Comparison of ENCODE assay signal across 19 cellular contexts in genomic region chr4:118751634-118752293, GRCh38.
DNase-seq lines count a peak whose midpoint lies in the region; ATAC-seq and TF ChIP-seq lines count a peak whose summit lies in the region.
"Had no signal": no experiment of that assay in that cellular context is flagged by ENCODE, and none has a peak within 500 bp of the region (broad histone marks: within the 10 kb centered on the region; RNA-seq: fewer than 3 reads in every experiment).

No MANE protein-coding gene starts in this region.

- peaks cover 46% of the 10 kb centered on the region for H3K36me3 ChIP-seq in brain microvascular endothelial cell (replicated peaks)
- H3K36me3 ChIP-seq in stomach, result peaks cover 14 to 58% (median 43%) of the 10 kb centered on the region in 4 donors

- H3K27ac ChIP-seq in brain microvascular endothelial cell (peak overlapping the region; percentile 65), right cardiac atrium (ENCODE audit: low read length) (peak overlapping the region; percentile 30), stomach (peak overlapping the region in 3 of 5 donors; percentile 21 to 33 (median 24))

- TF ChIP-seq POLR2A in stomach (IDR thresholded peaks at IDR 0.05), result no peak

- H3K27me3 ChIP-seq in brain microvascular endothelial cell (replicated peaks) (no peaks in the 10 kb centered on the region), right cardiac atrium (ENCODE audit: control insufficient read depth, insufficient read depth) (no peaks in the 10 kb centered on the region), stomach (no peaks in the 10 kb centered on the region)
- H3K27me3 ChIP-seq: ascending aorta, BE2C, testis had no signal

- H3K4me3 ChIP-seq in brain microvascular endothelial cell (ENCODE audit: low read depth, low read length) (no peak overlapping the region), right cardiac atrium (ENCODE audit: low read length) (no peak overlapping the region), stomach (no peak overlapping the region)
- H3K4me3 ChIP-seq: ascending aorta, testis had no signal

- in situ Hi-C loops in brain microvascular endothelial cell (cut with HindIII; ENCODE audit: low pct_ligation_motif_present, low sequenced_read_pairs), result loop anchor here (25.0 kb wide), 1 partner anchor 211 kb away; no protein-coding TSS in a partner anchor

- peak; percentile 17 to 40 for ATAC-seq in right cardiac atrium
- no peak for ATAC-seq in HG03025 (IDR thresholded peaks at IDR 0.05; ENCODE audit: low FRiP score, unreplicated experiment)
- ATAC-seq: activated T-helper 17 cell treated with anti-CD3 and anti-CD28 coated beads, Interleukin-2, amount 50 U/mL, for 72 hours had no signal

- intact Hi-C loops in right cardiac atrium (cut with DNase I), result no loop called here
- intact Hi-C loops in stomach (cut with DNase I; ENCODE audit: low total_unique reads), result no loop called here

- no peak for TF ChIP-seq EP300 in stomach (IDR thresholded peaks at IDR 0.05)

- DNase-seq in GM03348 (ENCODE audit: low spot score), result peak; percentile 66
- DNase-seq in brain microvascular endothelial cell, result peak; percentile 68
- no peak for DNase-seq in right cardiac atrium
- DNase-seq in stomach, result no peak
- DNase-seq in foreskin melanocyte, result no peak
- DNase-seq in DMS79 (lab: John Stamatoyannopoulos, UW), result no peak
- no peak for DNase-seq in NAMALWA (ENCODE audit: low spot score)
- DNase-seq: activated CD4-positive, alpha-beta memory T cell treated with anti-CD3 and anti-CD28 coated beads for 36 hours; BE2C; effector CD8-positive, alpha-beta T cell; head of caudate nucleus; MV-4-11; NCI-H2171; NK-92 treated with Interleukin-12 subunit alpha and Interleukin-12 subunit beta, amount 100 ng/mL, for 24 hours; SIG-M5; testis had no signal

- H3K9me3 ChIP-seq in right cardiac atrium (ENCODE audit: control insufficient read depth, low read length) (no peaks in the 10 kb centered on the region), stomach (no peaks in the 10 kb centered on the region)
- H3K9me3 ChIP-seq: ascending aorta, BE2C, testis had no signal

- TF ChIP-seq CTCF in brain microvascular endothelial cell (IDR thresholded peaks at IDR 0.05; ENCODE audit: low read depth, low read length, missing control alignments), result no peak
- TF ChIP-seq CTCF in stomach (IDR thresholded peaks at IDR 0.05), result no peak

- H3K4me1 ChIP-seq in right cardiac atrium (ENCODE audit: control insufficient read depth, insufficient read depth, low read length) (peaks cover 6% of the 10 kb centered on the region), stomach (peaks cover 12 to 60% (median 35%) of the 10 kb centered on the region in 4 donors)

- WGBS in right cardiac atrium, result 67% methylated on average over 2 of the region's 2 CpGs
- 75 to 89% (median 84%) methylated on average over 2 of the region's 2 CpGs for WGBS in stomach, 5 donors

Comparison
In these comparisons a context has a peak if more than half of its experiments do, and no peak if none do; other contexts are left out.
1. DNase-seq: peak in GM03348 (single experiment) and brain microvascular endothelial cell (single experiment); none in right cardiac atrium (0 of 3), stomach (single experiment), foreskin melanocyte (single experiment), DMS79 (single experiment) and NAMALWA (single experiment).
2. Peak in every context shown above with its lines, with median percentiles within 50 percentile points of each other: H3K27ac ChIP-seq.